In genomic region chr2:201117735-201118094, GRCh38 we compare ENCODE assay signal across 2 cellular contexts.
A peak's percentile ranks its signal among the peaks of the same experiment; 100 is the strongest.
TF ChIP-seq lines count a peak whose summit lies in the region.

No MANE protein-coding gene starts in this region.

TF ChIP-seq in endothelial cell of umbilical vein, 7 proteins besides CTCF, POLR2A, EP300 and RAD21:
- TF ChIP-seq POLR2AphosphoS5 (IDR thresholded peaks at IDR 0.05; ENCODE audit: insufficient read depth, low read depth, low read length), result peak; percentile 1

TF ChIP-seq in HepG2, 621 proteins besides CTCF, POLR2A, EP300 and RAD21:
- TF ChIP-seq ZFP82 (CRISPR knock-in tag; IDR thresholded peaks at IDR 0.05; ENCODE audit: borderline replicate concordance) (peak; percentile 38; the same call in 1 of the 2 replicates), ZNF850 (CRISPR knock-in tag; conservative IDR thresholded peaks at IDR 0.05) (peak; percentile 43; the same call in 1 of the 2 replicates), PAF1 (CRISPR knock-in tag; IDR thresholded peaks at IDR 0.05) (0 out of 2 replicates have a peak, but pooled peaks have one; percentile 6), ZZZ3 (CRISPR knock-in tag; IDR thresholded peaks at IDR 0.05; ENCODE audit: borderline replicate concordance) (0 out of 2 replicates have a peak, but pooled peaks have one; percentile 2), ZC3H4 (CRISPR knock-in tag; IDR thresholded peaks at IDR 0.05; ENCODE audit: borderline replicate concordance) (0 out of 2 replicates have a peak, but pooled peaks have one; percentile 74), KAT7 (CRISPR knock-in tag; IDR thresholded peaks at IDR 0.05; ENCODE audit: borderline replicate concordance) (peak; percentile 76), ZMYM3 (CRISPR knock-in tag; IDR thresholded peaks at IDR 0.05) (0 out of 2 replicates have a peak, but pooled peaks have one; percentile 22), ZNF619 (CRISPR knock-in tag; IDR thresholded peaks at IDR 0.05) (0 out of 2 replicates have a peak, but pooled peaks have one; percentile 7), ZNF790 (CRISPR knock-in tag; IDR thresholded peaks at IDR 0.05; ENCODE audit: borderline replicate concordance) (0 out of 2 replicates have a peak, but pooled peaks have one; percentile 17)
